ENCODE assay signal across 28 cellular contexts in the genomic region with DNA sequence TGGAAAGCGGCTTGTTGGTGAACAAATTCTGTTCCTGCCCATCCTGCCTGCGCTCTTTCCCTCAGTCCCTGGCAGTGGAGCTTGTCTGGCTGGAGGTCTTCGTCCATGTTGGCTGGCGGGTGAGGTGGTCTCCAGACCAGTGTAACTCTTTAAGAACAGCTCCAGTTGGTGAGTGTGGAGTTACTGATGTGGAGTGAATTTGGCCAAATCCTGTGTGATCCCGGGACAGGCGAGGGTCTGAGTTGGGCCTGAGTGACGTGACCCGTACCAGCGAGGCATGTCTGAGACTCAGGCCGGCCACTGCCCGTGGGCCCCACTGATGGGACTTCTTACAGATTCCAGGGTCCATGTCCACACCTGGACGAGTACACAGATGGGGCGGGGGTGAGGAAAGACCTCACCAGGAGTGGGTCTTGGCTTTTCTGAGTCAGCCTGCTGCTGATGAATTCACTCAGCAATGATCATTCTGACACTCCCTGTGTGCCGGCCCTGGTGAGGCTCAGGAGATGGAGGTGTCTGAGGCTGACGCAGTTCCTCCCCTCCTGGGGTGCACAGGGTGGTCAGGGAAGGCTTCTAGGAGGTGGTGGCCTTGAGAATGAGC. TPM values are rescaled to one million over a fixed set of nuclear protein-coding genes. Genes with fewer than 3 reads are reported as not detected.
DNase-seq lines count a peak whose midpoint lies in the region; ATAC-seq and TF ChIP-seq lines count a peak whose summit lies in the region.
"Had no signal": no experiment of that assay in that cellular context is flagged by ENCODE, and none has a peak within 500 bp of the region (broad histone marks: within the 10 kb centered on the region; RNA-seq: fewer than 3 reads in every experiment).

No MANE protein-coding gene starts in this region.

- no peak overlapping the region for H3K23ac ChIP-seq in mesenchymal stem cell (ENCODE audit: low read length in 2 of 2)

- H4K91ac ChIP-seq in mesenchymal stem cell (ENCODE audit: low read length) = no peak overlapping the region

- POLR2A ChIA-PET in SK-N-SH (lab: Yijun Ruan, JAX) = no interaction called here

- no peak for TF ChIP-seq RAD21 in SK-N-SH (IDR thresholded peaks at IDR 0.05; ENCODE audit: low read length)

- no peaks in the 10 kb centered on the region for H3K79me1 ChIP-seq in mesenchymal stem cell (replicated peaks; ENCODE audit: low read length, poor library complexity, severe bottlenecking)

- H3K4me2 ChIP-seq in SK-N-SH = no peak overlapping the region
- H3K4me2 ChIP-seq in mesenchymal stem cell (ENCODE audit: low read length, poor library complexity, severe bottlenecking) = no peak overlapping the region

- no peaks in the 10 kb centered on the region for H4K20me1 ChIP-seq in SK-N-SH (ENCODE audit: insufficient read depth)

- TF ChIP-seq CTCF in SK-N-SH (IDR thresholded peaks at IDR 0.05) (no peak), left ventricle myocardium inferior (IDR thresholded peaks at IDR 0.05; ENCODE audit: borderline replicate concordance) (no peak), sigmoid colon (IDR thresholded peaks at IDR 0.05) (no peak)

- no peak overlapping the region for H2AFZ ChIP-seq in SK-N-SH (ENCODE audit: low read depth)
- no peak overlapping the region for H2AFZ ChIP-seq in mesenchymal stem cell (ENCODE audit: low read depth, low read length)

- intact Hi-C loops in right cardiac atrium (cut with DNase I) = no loop called here
- intact Hi-C loops in left ventricle myocardium inferior (cut with micrococcal nuclease) = no loop called here
- intact Hi-C loops in sigmoid colon (cut with DNase I) = no loop called here

- DNase-seq in SK-N-SH (peak; percentile 5), right cardiac atrium (peak in 2 of 3 donors; percentile 32 to 41), left ventricle myocardium inferior (no peak), sigmoid colon (peak; percentile 60), mesenchymal stem cell (no peak)
- no peak for DNase-seq in effector CD4-positive, alpha-beta T cell
- no peak for DNase-seq in activated CD4-positive, CD25-positive, alpha-beta regulatory T cell treated with anti-CD3 and anti-CD28 coated beads, Interleukin-2, amount 50 U/mL, for 72 hours
- DNase-seq: effector memory CD4-positive, alpha-beta T cell; gastrocnemius medialis; HCEC 1CT; hippocampal formation; naive B cell; NCI-H1105; NCI-H2081; NCI-H446; PC-3; SJCRH30; stimulated activated CD8-positive, alpha-beta memory T cell treated with anti-CD3 and anti-CD28 coated beads, Interleukin-4, amount 100 ng/mL, for 48 hours; T-helper 17 cell had no signal

- no peak for TF ChIP-seq POLR2A in sigmoid colon (IDR thresholded peaks at IDR 0.05)

- CTCF ChIA-PET in SK-N-SH (lab: Yijun Ruan, JAX) = no interaction called here

- H3K9ac ChIP-seq in SK-N-SH = no peak overlapping the region
- no peak overlapping the region for H3K9ac ChIP-seq in mesenchymal stem cell (ENCODE audit: low read length)

- TF ChIP-seq EP300 in SK-N-SH (IDR thresholded peaks at IDR 0.05; ENCODE audit: borderline replicate concordance in 1 of 2, low read depth in 1 of 2, low read length in 1 of 2) (no peak), sigmoid colon (IDR thresholded peaks at IDR 0.05) (no peak)

- H2BK15ac ChIP-seq in mesenchymal stem cell (ENCODE audit: low read depth, poor library complexity, severe bottlenecking) = no peak overlapping the region

- no peak overlapping the region for H2BK12ac ChIP-seq in mesenchymal stem cell (ENCODE audit: low read length in 2 of 2)

- no peaks in the 10 kb centered on the region for H3K36me3 ChIP-seq in SK-N-SH (replicated peaks in 1 of 2; ENCODE audit: control insufficient read depth in 1 of 2, insufficient read depth in 2 of 2, low read length in 1 of 2)
- no peaks in the 10 kb centered on the region for H3K36me3 ChIP-seq in left ventricle myocardium inferior
- H3K36me3 ChIP-seq in sigmoid colon = no peaks in the 10 kb centered on the region
- no peaks in the 10 kb centered on the region for H3K36me3 ChIP-seq in mesenchymal stem cell (ENCODE audit: control insufficient read depth in 1 of 2, insufficient read depth in 2 of 2, low read depth in 1 of 2, low read length in 2 of 2)
- H3K36me3 ChIP-seq: gastrocnemius medialis, ovary, right lobe of liver, SJCRH30, suprapubic skin had no signal

- no peak overlapping the region for H3K4ac ChIP-seq in mesenchymal stem cell (ENCODE audit: low read depth in 1 of 2, low read length in 2 of 2)

- H2BK5ac ChIP-seq in mesenchymal stem cell (ENCODE audit: low read depth, low read length, poor library complexity, severe bottlenecking) = no peak overlapping the region

- no peak for ATAC-seq in SK-N-SH treated with all-trans-retinoic acid at 6 μM for 48 hours
- no peak for ATAC-seq in right cardiac atrium
- ATAC-seq: esophagus mucosa, gastrocnemius medialis, PC-3, right lobe of liver, T-helper 17 cell had no signal

- H3F3A ChIP-seq in SK-N-SH (replicated peaks; ENCODE audit: insufficient read depth) = peaks cover 3% of the 10 kb centered on the region

- no peak overlapping the region for H4K8ac ChIP-seq in mesenchymal stem cell (ENCODE audit: low read length)

- no peaks in the 10 kb centered on the region for H3K79me2 ChIP-seq in SK-N-SH (ENCODE audit: insufficient read depth)

- H3K4me1 ChIP-seq in SK-N-SH (ENCODE audit: control insufficient read depth in 1 of 2, insufficient read depth in 2 of 2, low read depth in 1 of 2, low read length in 1 of 2) (no peaks in the 10 kb centered on the region; a peak in 1 of 4 replicates), right cardiac atrium (ENCODE audit: control insufficient read depth, insufficient read depth, low read length) (no peaks in the 10 kb centered on the region), left ventricle myocardium inferior (no peaks in the 10 kb centered on the region), sigmoid colon (no peaks in the 10 kb centered on the region), mesenchymal stem cell (ENCODE audit: control insufficient read depth, insufficient read depth, low read depth, low read length) (no peaks in the 10 kb centered on the region)
- H3K4me1 ChIP-seq: gastrocnemius medialis, right lobe of liver, suprapubic skin had no signal

- WGBS in SK-N-SH (ENCODE audit: low lambda C conversion rate) = 77% methylated on average over 11 of the region's 15 CpGs
- 91% methylated on average over 15 of the region's 15 CpGs for WGBS in right cardiac atrium
- 83 to 87% methylated on average over 15 of the region's 15 CpGs for WGBS in sigmoid colon, 2 donors
- WGBS in mesenchymal stem cell = 90% methylated on average over 15 of the region's 15 CpGs

- no peak overlapping the region for H2AK5ac ChIP-seq in mesenchymal stem cell (ENCODE audit: low read length, severe bottlenecking)

- no peak overlapping the region for H3K14ac ChIP-seq in mesenchymal stem cell (ENCODE audit: low read length in 2 of 2)

- no peaks in the 10 kb centered on the region for H3K9me2 ChIP-seq in SK-N-SH

- H3K18ac ChIP-seq in mesenchymal stem cell (ENCODE audit: low read depth in 1 of 2, low read length in 2 of 2) = no peak overlapping the region

- H3K27me3 ChIP-seq in SK-N-SH (ENCODE audit: insufficient read depth) (peaks cover 11% of the 10 kb centered on the region; the same call in 1 of the 2 replicates), right cardiac atrium (ENCODE audit: control insufficient read depth, insufficient read depth) (no peaks in the 10 kb centered on the region), left ventricle myocardium inferior (ENCODE audit: low read depth) (peaks cover 31% of the 10 kb centered on the region), sigmoid colon (no peaks in the 10 kb centered on the region), mesenchymal stem cell (ENCODE audit: control insufficient read depth in 1 of 2, insufficient read depth in 1 of 2, low read length in 2 of 2) (peaks cover 28 to 49% of the 10 kb centered on the region in 2 experiments)
- H3K27me3 ChIP-seq: ovary, right lobe of liver had no signal

- H3K27ac ChIP-seq in SK-N-SH (ENCODE audit: low read depth in 2 of 2, low read length in 1 of 2) = no peak overlapping the region
- H3K27ac ChIP-seq in right cardiac atrium (ENCODE audit: low read length) = no peak overlapping the region
- no peak overlapping the region for H3K27ac ChIP-seq in left ventricle myocardium inferior (replicated peaks)
- no peak overlapping the region for H3K27ac ChIP-seq in sigmoid colon
- no peak overlapping the region for H3K27ac ChIP-seq in mesenchymal stem cell (ENCODE audit: low read length, poor library complexity, severe bottlenecking)
- H3K27ac ChIP-seq: 22Rv1, gastrocnemius medialis, ovary, right lobe of liver, SJCRH30, suprapubic skin had no signal

- no peak overlapping the region for H2BK120ac ChIP-seq in mesenchymal stem cell (ENCODE audit: low read depth, low read length)

- H3K9me3 ChIP-seq in SK-N-SH (no peaks in the 10 kb centered on the region), right cardiac atrium (ENCODE audit: control insufficient read depth, low read length) (no peaks in the 10 kb centered on the region), left ventricle myocardium inferior (replicated peaks) (no peaks in the 10 kb centered on the region), sigmoid colon (no peaks in the 10 kb centered on the region), mesenchymal stem cell (ENCODE audit: control insufficient read depth, low read length) (no peaks in the 10 kb centered on the region)
- H3K9me3 ChIP-seq: gastrocnemius medialis, ovary, right lobe of liver, SJCRH30, suprapubic skin had no signal

- H3K4me3 ChIP-seq in SK-N-SH (ENCODE audit: low read depth in 2 of 2, low read length in 1 of 2) (no peak overlapping the region), right cardiac atrium (ENCODE audit: low read length) (no peak overlapping the region), left ventricle myocardium inferior (no peak overlapping the region), sigmoid colon (no peak overlapping the region), mesenchymal stem cell (ENCODE audit: insufficient read depth in 1 of 2, low read depth in 1 of 2, low read length in 2 of 2) (no peak overlapping the region)
- H3K4me3 ChIP-seq: gastrocnemius medialis, ovary, right lobe of liver, SJCRH30, suprapubic skin had no signal

TF ChIP-seq in SK-N-SH, 30 proteins besides CTCF, POLR2A, EP300 and RAD21 (continues in another document):
- TF ChIP-seq SMC3 (IDR thresholded peaks at IDR 0.05; ENCODE audit: low read depth, low read length) = no peak
- TF ChIP-seq FOXM1 (IDR thresholded peaks at IDR 0.05; ENCODE audit: low read depth) = no peak
- TF ChIP-seq NRF1 (IDR thresholded peaks at IDR 0.05; ENCODE audit: low read depth, low read length) = no peak

TF ChIP-seq in SK-N-SH treated with all-trans-retinoic acid at 6 μM for 48 hours, 23 proteins besides CTCF, POLR2A, EP300 and RAD21 (continues in another document):
- TF ChIP-seq RARB (CRISPR knock-in tag; IDR thresholded peaks at IDR 0.05) = no peak

RNA-seq across cellular contexts. Expression of a gene that starts 45.5 kb away (rescaled TPM):
- polyA plus RNA-seq in SK-N-SH (2012; rRNA removed) = 0.02 and 0.03 TPM in 2 replicates
- polyA plus RNA-seq in SK-N-SH (2012; cell fraction: cytosol; rRNA removed) = 0.01 TPM in 2 replicates
- 0.01 and 0.02 TPM in 2 replicates for polyA plus RNA-seq in SK-N-SH (2012; cell fraction: nucleus; rRNA removed)
- not detected for total RNA-seq in right cardiac atrium
- polyA plus RNA-seq in right cardiac atrium = not detected
- not detected for total RNA-seq in left ventricle myocardium inferior
- not detected for total RNA-seq in sigmoid colon
- polyA plus RNA-seq in sigmoid colon = under 1 TPM in 1 of 3 donors, not detected in 2; 0.01 TPM
- polyA plus RNA-seq in mesenchymal stem cell (2013, experiment 1 of 2) = not detected
- polyA plus RNA-seq in mesenchymal stem cell (2013, experiment 2 of 2) = not detected
- total RNA-seq: astrocyte, cerebellum, esophagus mucosa, gastrocnemius medialis, right lobe of liver, SJCRH30, T-helper 17 cell had no signal
- polyA plus RNA-seq: IgD-negative memory B cell, ovary had no signal

Comparison
In these comparisons a context has a peak if more than half of its experiments do, and no peak if none do; other contexts are left out.
1. DNase-seq: peak in SK-N-SH (single experiment), right cardiac atrium (2 of 3) and sigmoid colon (single experiment); none in left ventricle myocardium inferior (single experiment), effector CD4-positive, alpha-beta T cell (single experiment), activated CD4-positive, CD25-positive, alpha-beta regulatory T cell treated with anti-CD3 and anti-CD28 coated beads, Interleukin-2, amount 50 U/mL, for 72 hours (single experiment) and mesenchymal stem cell (single experiment).